ENCODE assay signal across 1 cellular context in the genomic region with DNA sequence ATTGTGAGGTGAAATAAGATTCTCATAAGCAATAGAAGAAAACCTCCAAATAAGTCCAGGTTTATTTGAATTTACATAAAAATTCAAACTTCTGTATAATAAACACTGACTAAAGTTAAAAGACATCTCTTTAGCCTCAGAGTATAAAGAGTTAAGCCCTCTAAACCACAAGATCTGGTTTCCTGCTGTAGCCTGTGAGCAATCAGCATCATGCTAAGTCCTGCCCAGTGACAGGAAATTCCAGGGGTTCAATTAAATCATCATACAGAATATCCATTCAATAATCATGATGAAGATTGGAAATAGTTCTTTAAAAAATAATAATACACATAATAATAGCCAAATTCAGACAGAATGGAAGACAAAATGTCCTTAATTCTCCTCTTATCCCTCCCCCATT.
TF ChIP-seq lines count a peak whose summit lies in the region.

No MANE protein-coding gene starts in this region.

TF ChIP-seq in WTC11, 78 proteins besides CTCF, POLR2A, EP300 and RAD21 (continued from another document):
- TF ChIP-seq, protein P1, sequence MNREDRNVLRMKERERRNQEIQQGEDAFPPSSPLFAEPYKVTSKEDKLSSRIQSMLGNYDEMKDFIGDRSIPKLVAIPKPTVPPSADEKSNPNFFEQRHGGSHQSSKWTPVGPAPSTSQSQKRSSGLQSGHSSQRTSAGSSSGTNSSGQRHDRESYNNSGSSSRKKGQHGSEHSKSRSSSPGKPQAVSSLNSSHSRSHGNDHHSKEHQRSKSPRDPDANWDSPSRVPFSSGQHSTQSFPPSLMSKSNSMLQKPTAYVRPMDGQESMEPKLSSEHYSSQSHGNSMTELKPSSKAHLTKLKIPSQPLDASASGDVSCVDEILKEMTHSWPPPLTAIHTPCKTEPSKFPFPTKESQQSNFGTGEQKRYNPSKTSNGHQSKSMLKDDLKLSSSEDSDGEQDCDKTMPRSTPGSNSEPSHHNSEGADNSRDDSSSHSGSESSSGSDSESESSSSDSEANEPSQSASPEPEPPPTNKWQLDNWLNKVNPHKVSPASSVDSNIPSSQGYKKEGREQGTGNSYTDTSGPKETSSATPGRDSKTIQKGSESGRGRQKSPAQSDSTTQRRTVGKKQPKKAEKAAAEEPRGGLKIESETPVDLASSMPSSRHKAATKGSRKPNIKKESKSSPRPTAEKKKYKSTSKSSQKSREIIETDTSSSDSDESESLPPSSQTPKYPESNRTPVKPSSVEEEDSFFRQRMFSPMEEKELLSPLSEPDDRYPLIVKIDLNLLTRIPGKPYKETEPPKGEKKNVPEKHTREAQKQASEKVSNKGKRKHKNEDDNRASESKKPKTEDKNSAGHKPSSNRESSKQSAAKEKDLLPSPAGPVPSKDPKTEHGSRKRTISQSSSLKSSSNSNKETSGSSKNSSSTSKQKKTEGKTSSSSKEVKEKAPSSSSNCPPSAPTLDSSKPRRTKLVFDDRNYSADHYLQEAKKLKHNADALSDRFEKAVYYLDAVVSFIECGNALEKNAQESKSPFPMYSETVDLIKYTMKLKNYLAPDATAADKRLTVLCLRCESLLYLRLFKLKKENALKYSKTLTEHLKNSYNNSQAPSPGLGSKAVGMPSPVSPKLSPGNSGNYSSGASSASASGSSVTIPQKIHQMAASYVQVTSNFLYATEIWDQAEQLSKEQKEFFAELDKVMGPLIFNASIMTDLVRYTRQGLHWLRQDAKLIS (CRISPR knock-in tag; IDR thresholded peaks at IDR 0.05; ENCODE audit: borderline replicate concordance): no peak
- TF ChIP-seq ESRRA (CRISPR knock-in tag; IDR thresholded peaks at IDR 0.05; ENCODE audit: borderline replicate concordance): no peak
- TF ChIP-seq, protein P2, sequence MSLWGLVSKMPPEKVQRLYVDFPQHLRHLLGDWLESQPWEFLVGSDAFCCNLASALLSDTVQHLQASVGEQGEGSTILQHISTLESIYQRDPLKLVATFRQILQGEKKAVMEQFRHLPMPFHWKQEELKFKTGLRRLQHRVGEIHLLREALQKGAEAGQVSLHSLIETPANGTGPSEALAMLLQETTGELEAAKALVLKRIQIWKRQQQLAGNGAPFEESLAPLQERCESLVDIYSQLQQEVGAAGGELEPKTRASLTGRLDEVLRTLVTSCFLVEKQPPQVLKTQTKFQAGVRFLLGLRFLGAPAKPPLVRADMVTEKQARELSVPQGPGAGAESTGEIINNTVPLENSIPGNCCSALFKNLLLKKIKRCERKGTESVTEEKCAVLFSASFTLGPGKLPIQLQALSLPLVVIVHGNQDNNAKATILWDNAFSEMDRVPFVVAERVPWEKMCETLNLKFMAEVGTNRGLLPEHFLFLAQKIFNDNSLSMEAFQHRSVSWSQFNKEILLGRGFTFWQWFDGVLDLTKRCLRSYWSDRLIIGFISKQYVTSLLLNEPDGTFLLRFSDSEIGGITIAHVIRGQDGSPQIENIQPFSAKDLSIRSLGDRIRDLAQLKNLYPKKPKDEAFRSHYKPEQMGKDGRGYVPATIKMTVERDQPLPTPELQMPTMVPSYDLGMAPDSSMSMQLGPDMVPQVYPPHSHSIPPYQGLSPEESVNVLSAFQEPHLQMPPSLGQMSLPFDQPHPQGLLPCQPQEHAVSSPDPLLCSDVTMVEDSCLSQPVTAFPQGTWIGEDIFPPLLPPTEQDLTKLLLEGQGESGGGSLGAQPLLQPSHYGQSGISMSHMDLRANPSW (CRISPR knock-in tag; conservative IDR thresholded peaks at IDR 0.05; ENCODE audit: low read depth): no peak
- TF ChIP-seq JUN (CRISPR knock-in tag; IDR thresholded peaks at IDR 0.05): no peak
- TF ChIP-seq, protein P3, sequence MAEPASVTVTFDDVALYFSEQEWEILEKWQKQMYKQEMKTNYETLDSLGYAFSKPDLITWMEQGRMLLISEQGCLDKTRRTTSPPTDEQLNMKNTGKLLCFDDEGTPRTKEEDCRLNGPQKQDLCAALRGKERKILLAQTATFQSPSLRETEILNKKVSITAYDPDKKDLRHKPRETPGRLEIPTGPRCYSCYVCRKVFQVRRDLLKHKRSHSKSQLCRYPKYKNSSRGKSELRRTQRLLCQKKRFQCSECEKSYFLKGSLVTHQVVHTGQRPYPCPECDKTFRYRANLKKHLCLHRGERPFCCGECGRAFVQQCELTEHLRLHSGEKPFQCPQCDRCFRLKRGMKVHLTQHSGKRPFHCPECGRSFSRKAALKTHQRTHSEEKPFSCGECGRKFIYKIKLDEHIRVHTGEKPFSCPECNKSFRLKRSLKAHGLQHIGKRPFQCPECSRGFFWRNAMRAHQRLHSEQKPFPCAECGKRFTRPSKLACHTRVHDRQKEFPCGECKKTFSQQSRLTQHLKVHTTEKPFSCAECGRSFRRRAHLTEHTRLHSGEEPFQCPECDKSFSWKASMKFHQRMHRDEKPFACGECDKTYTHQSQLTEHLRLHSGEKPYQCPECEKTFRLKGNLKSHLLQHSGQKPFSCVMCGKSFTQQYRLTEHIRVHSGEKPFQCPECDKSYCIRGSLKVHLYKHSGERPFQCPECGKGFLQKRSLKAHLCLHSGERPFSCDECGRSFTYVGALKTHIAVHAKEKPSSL (CRISPR knock-in tag; conservative IDR thresholded peaks at IDR 0.05): no peak
- TF ChIP-seq, protein P4, sequence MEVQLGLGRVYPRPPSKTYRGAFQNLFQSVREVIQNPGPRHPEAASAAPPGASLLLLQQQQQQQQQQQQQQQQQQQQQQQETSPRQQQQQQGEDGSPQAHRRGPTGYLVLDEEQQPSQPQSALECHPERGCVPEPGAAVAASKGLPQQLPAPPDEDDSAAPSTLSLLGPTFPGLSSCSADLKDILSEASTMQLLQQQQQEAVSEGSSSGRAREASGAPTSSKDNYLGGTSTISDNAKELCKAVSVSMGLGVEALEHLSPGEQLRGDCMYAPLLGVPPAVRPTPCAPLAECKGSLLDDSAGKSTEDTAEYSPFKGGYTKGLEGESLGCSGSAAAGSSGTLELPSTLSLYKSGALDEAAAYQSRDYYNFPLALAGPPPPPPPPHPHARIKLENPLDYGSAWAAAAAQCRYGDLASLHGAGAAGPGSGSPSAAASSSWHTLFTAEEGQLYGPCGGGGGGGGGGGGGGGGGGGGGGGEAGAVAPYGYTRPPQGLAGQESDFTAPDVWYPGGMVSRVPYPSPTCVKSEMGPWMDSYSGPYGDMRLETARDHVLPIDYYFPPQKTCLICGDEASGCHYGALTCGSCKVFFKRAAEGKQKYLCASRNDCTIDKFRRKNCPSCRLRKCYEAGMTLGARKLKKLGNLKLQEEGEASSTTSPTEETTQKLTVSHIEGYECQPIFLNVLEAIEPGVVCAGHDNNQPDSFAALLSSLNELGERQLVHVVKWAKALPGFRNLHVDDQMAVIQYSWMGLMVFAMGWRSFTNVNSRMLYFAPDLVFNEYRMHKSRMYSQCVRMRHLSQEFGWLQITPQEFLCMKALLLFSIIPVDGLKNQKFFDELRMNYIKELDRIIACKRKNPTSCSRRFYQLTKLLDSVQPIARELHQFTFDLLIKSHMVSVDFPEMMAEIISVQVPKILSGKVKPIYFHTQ (CRISPR knock-in tag; IDR thresholded peaks at IDR 0.05): no peak
- TF ChIP-seq, protein P5, sequence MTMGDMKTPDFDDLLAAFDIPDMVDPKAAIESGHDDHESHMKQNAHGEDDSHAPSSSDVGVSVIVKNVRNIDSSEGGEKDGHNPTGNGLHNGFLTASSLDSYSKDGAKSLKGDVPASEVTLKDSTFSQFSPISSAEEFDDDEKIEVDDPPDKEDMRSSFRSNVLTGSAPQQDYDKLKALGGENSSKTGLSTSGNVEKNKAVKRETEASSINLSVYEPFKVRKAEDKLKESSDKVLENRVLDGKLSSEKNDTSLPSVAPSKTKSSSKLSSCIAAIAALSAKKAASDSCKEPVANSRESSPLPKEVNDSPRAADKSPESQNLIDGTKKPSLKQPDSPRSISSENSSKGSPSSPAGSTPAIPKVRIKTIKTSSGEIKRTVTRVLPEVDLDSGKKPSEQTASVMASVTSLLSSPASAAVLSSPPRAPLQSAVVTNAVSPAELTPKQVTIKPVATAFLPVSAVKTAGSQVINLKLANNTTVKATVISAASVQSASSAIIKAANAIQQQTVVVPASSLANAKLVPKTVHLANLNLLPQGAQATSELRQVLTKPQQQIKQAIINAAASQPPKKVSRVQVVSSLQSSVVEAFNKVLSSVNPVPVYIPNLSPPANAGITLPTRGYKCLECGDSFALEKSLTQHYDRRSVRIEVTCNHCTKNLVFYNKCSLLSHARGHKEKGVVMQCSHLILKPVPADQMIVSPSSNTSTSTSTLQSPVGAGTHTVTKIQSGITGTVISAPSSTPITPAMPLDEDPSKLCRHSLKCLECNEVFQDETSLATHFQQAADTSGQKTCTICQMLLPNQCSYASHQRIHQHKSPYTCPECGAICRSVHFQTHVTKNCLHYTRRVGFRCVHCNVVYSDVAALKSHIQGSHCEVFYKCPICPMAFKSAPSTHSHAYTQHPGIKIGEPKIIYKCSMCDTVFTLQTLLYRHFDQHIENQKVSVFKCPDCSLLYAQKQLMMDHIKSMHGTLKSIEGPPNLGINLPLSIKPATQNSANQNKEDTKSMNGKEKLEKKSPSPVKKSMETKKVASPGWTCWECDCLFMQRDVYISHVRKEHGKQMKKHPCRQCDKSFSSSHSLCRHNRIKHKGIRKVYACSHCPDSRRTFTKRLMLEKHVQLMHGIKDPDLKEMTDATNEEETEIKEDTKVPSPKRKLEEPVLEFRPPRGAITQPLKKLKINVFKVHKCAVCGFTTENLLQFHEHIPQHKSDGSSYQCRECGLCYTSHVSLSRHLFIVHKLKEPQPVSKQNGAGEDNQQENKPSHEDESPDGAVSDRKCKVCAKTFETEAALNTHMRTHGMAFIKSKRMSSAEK (CRISPR knock-in tag; IDR thresholded peaks at IDR 0.05; ENCODE audit: borderline replicate concordance): no peak
- TF ChIP-seq, protein P6, sequence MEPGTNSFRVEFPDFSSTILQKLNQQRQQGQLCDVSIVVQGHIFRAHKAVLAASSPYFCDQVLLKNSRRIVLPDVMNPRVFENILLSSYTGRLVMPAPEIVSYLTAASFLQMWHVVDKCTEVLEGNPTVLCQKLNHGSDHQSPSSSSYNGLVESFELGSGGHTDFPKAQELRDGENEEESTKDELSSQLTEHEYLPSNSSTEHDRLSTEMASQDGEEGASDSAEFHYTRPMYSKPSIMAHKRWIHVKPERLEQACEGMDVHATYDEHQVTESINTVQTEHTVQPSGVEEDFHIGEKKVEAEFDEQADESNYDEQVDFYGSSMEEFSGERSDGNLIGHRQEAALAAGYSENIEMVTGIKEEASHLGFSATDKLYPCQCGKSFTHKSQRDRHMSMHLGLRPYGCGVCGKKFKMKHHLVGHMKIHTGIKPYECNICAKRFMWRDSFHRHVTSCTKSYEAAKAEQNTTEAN (CRISPR knock-in tag; IDR thresholded peaks at IDR 0.05): no peak
